ENCODE assay signal across 17 cellular contexts in genomic region chr7:17520941-17521340, GRCh38.
DNase-seq lines count a peak whose midpoint lies in the region; ATAC-seq and TF ChIP-seq lines count a peak whose summit lies in the region.
"Had no signal": no experiment of that assay in that cellular context is flagged by ENCODE, and none has a peak within 500 bp of the region (broad histone marks: within the 10 kb centered on the region; RNA-seq: fewer than 3 reads in every experiment).

No MANE protein-coding gene starts in this region.

- no peak for TF ChIP-seq POLR2A in tibial nerve (IDR thresholded peaks at IDR 0.05)

- peak; percentile 13 for DNase-seq in KBM-7
- peak; percentile 60 for DNase-seq in astrocyte of the hippocampus (ENCODE audit: low read depth, low spot score)
- peak; percentile 53 for DNase-seq in kidney tubule cell (ENCODE audit: low spot score)
- no peak for DNase-seq in tibial nerve (ENCODE audit: low spot score in 2 of 2)
- DNase-seq in activated naive CD4-positive, alpha-beta T cell treated with anti-CD3 and anti-CD28 coated beads, Interleukin-2, amount 10 ng/mL, durations not matched to agents 7 days and 5 days, result no peak
- no peak for DNase-seq in activated gamma-delta T cell (lab: John Stamatoyannopoulos, UW)
- DNase-seq: activated CD4-positive, alpha-beta T cell treated with anti-CD3 and anti-CD28 coated beads for 48 hours; activated T-cell treated with anti-CD3 and anti-CD28 coated beads, Interleukin-2, amount 50 U/mL, for 48 hours; adrenal gland; CD4-positive, CD25-positive, alpha-beta regulatory T cell; NCI-H1694 treated with DMSO at 0.1 percent for 48 hours; NCI-H774; T-helper 2 cell had no signal

- CTCF ChIA-PET in activated naive CD4-positive, alpha-beta T cell treated with anti-CD3 and anti-CD28 coated beads, Interleukin-2, amount 10 ng/mL, durations not matched to agents 7 days and 5 days (lab: Charles Lee), result interaction anchor here (0.7 to 2.2 kb wide), 2 partner anchors 11 to 104 kb away, joined by 3 to 6 read pairs; no protein-coding TSS in a partner anchor

- H3K27ac Mint-ChIP-seq in activated naive CD4-positive, alpha-beta T cell treated with anti-CD3 and anti-CD28 coated beads, Interleukin-2, amount 10 ng/mL, durations not matched to agents 7 days and 5 days, result no peak overlapping the region
- H3K27ac Mint-ChIP-seq: CD4-positive, CD25-positive, alpha-beta regulatory T cell had no signal

- WGBS in tibial nerve, 2 donors, result 73 to 79% methylated on average over 1 of the region's 1 CpG

- no peak overlapping the region for H3K4me3 Mint-ChIP-seq in activated naive CD4-positive, alpha-beta T cell treated with anti-CD3 and anti-CD28 coated beads, Interleukin-2, amount 10 ng/mL, durations not matched to agents 7 days and 5 days
- H3K4me3 Mint-ChIP-seq: CD4-positive, CD25-positive, alpha-beta regulatory T cell had no signal

- no peaks in the 10 kb centered on the region for H3K9me3 Mint-ChIP-seq in activated naive CD4-positive, alpha-beta T cell treated with anti-CD3 and anti-CD28 coated beads, Interleukin-2, amount 10 ng/mL, durations not matched to agents 7 days and 5 days
- H3K9me3 Mint-ChIP-seq: CD4-positive, CD25-positive, alpha-beta regulatory T cell had no signal

- no peaks in the 10 kb centered on the region for H3K27me3 Mint-ChIP-seq in activated naive CD4-positive, alpha-beta T cell treated with anti-CD3 and anti-CD28 coated beads, Interleukin-2, amount 10 ng/mL, durations not matched to agents 7 days and 5 days
- H3K27me3 Mint-ChIP-seq: CD4-positive, CD25-positive, alpha-beta regulatory T cell had no signal

- ATAC-seq in GM21825 (IDR thresholded peaks at IDR 0.05; ENCODE audit: unreplicated experiment), result no peak
- ATAC-seq: GM12878 had no signal

- H3K27ac ChIP-seq in tibial nerve, result peak overlapping the region in 3 of 4 donors; percentile 3 to 71 (median 53)
- H3K27ac ChIP-seq: HL-60, KMS-11 had no signal

- no peak for TF ChIP-seq EP300 in tibial nerve (IDR thresholded peaks at IDR 0.05)

- no peaks in the 10 kb centered on the region for H3K27me3 ChIP-seq in tibial nerve
- H3K27me3 ChIP-seq: adrenal gland had no signal

- H3K4me1 ChIP-seq in tibial nerve, result peaks cover 0 to 48% (median 12%) of the 10 kb centered on the region in 4 donors

- no peak for TF ChIP-seq CTCF in tibial nerve (IDR thresholded peaks at IDR 0.05)

- no peaks in the 10 kb centered on the region for H3K36me3 Mint-ChIP-seq in activated naive CD4-positive, alpha-beta T cell treated with anti-CD3 and anti-CD28 coated beads, Interleukin-2, amount 10 ng/mL, durations not matched to agents 7 days and 5 days
- H3K36me3 Mint-ChIP-seq: CD4-positive, CD25-positive, alpha-beta regulatory T cell had no signal

- H3K4me1 Mint-ChIP-seq in activated naive CD4-positive, alpha-beta T cell treated with anti-CD3 and anti-CD28 coated beads, Interleukin-2, amount 10 ng/mL, durations not matched to agents 7 days and 5 days, result peaks cover 33% of the 10 kb centered on the region

- no peaks in the 10 kb centered on the region for H3K36me3 ChIP-seq in tibial nerve
- H3K36me3 ChIP-seq: adrenal gland had no signal

- in situ Hi-C loops in KBM-7 (cut with MboI; ENCODE audit: low pct_unique_long_range_greater_than_20kb, low sequenced_read_pairs), result no loop called here

- H3K9me3 ChIP-seq in tibial nerve, result no peaks in the 10 kb centered on the region
- H3K9me3 ChIP-seq: adrenal gland had no signal

- no peak overlapping the region for H3K4me3 ChIP-seq in tibial nerve
- H3K4me3 ChIP-seq: adrenal gland, GM12878 had no signal

Comparison
In these comparisons a context has a peak if more than half of its experiments do, and no peak if none do; other contexts are left out.
1. DNase-seq: peak in KBM-7 (single experiment), astrocyte of the hippocampus (single experiment) and kidney tubule cell (single experiment); none in tibial nerve (0 of 2), activated naive CD4-positive, alpha-beta T cell treated with anti-CD3 and anti-CD28 coated beads, Interleukin-2, amount 10 ng/mL, durations not matched to agents 7 days and 5 days (single experiment) and activated gamma-delta T cell (single experiment).